8 cellular contexts compared by ENCODE assay signal in the genomic region with DNA sequence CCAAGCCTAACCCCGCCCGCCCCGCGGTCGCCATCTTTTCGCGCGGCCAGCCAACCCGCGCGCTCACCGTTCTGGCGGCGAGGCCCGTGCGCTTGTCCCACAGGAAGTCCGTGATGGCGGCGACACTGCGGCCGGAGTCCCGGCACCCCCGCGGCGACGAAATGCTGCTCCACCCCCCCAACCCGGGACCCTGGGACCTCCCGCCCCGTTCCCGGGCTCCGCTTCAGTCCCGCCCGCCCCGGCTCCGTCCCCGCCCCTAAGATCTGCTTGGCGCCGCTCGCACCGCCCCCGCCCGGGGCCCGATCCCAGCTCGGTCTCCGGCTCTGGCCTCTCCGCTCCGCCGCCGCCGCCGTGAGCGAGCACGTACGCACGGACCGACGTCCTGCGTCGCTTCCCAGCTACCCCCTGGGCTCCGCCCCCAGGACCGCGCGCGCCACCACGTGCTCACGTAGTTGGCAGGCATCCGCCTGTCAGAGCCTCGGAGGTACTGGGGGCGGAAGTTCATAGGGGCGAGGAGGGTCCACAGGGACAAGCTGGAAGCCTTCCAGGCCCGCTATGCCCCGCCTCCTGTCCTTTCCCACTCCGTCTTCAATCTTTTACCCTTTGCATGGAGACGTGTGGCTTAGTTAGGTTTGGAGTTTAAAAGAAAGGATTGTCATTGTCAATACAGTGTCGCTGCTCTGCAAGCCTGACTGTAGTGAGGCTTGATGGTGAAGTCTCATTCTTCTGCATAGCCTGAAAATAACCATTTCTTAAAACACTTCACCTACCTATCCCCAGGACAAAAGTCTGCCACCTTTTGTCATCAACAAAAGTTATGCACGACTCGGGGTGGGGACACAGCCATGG. TPM values are rescaled to one million over a fixed set of nuclear protein-coding genes. Genes with fewer than 3 reads are reported as not detected.
DNase-seq lines count a peak whose midpoint lies in the region; ATAC-seq and TF ChIP-seq lines count a peak whose summit lies in the region.

Gene CLK2, minus strand, starts transcription at position 371 of the 849 bp plus-strand sequence. CDS start 2,527 bp downstream, outside the sequence.

- DNase-seq in AG08395 (ENCODE audit: low spot score) (peak; percentile 97), NCI-H345 treated with DMSO at 0.1 percent for 48 hours (lab: John Stamatoyannopoulos, UW; ENCODE audit: unreplicated experiment) (peak; percentile 99), activated B cell treated with CpG ODN at 0.5 μM for 24 hours (peak; percentile 96), cardiac fibroblast (ENCODE audit: low read depth in 2 of 2) (peak; percentile 94 to 98), immature natural killer cell (peak; percentile 90 to 92 (median 91)), spleen (peak; percentile 100)

- peaks cover 46% of the 10 kb centered on the region for H3K4me1 Mint-ChIP-seq in activated B cell treated with CpG ODN at 0.5 μM for 24 hours
- peaks cover 40 to 57% of the 10 kb centered on the region in 2 donors for H3K4me1 Mint-ChIP-seq in immature natural killer cell

- H3K36me3 ChIP-seq in spleen: peaks cover 10 to 38% (median 29%) of the 10 kb centered on the region in 6 donors

- CTCF ChIA-PET in activated B cell treated with CpG ODN at 0.5 μM for 24 hours (lab: Charles Lee): interaction anchor here (0.7 to 4.3 kb wide), 4 partner anchors 10 to 50 kb away, joined by 3 to 21 read pairs (median 10); partner anchors contain the start of gene FDPS

- peaks cover 0 to 8% (median 0%) of the 10 kb centered on the region in 7 donors for H3K27me3 ChIP-seq in spleen (replicated peaks in 1 of 7)

- 0 to 1% (median 1%) methylated on average over 26 to 77 of the region's 77 CpGs for WGBS in spleen, 5 donors

- H3K36me3 Mint-ChIP-seq in activated B cell treated with CpG ODN at 0.5 μM for 24 hours (ENCODE audit: low read depth) (peaks cover 37% of the 10 kb centered on the region), immature natural killer cell (peaks cover 4 to 13% (median 11%) of the 10 kb centered on the region in 3 donors)

- no peaks in the 10 kb centered on the region for H3K27me3 Mint-ChIP-seq in activated B cell treated with CpG ODN at 0.5 μM for 24 hours
- peaks cover 2 to 7% (median 4%) of the 10 kb centered on the region in 3 donors for H3K27me3 Mint-ChIP-seq in immature natural killer cell (ENCODE audit: low read depth in 3 of 3)

- peaks cover 21 to 59% (median 52%) of the 10 kb centered on the region in 6 donors for H3K4me1 ChIP-seq in spleen

- H3K4me3 Mint-ChIP-seq in activated B cell treated with CpG ODN at 0.5 μM for 24 hours (peak within 1 kb of the TSS; percentile 94), immature natural killer cell (peak within 1 kb of the TSS; percentile 86 to 97 (median 91))

- TF ChIP-seq POLR2A in spleen (IDR thresholded peaks at IDR 0.05): peak in 2 of 3 donors; percentile 38 to 73

- no peaks in the 10 kb centered on the region for H3K9me3 ChIP-seq in spleen

- H3K27ac Mint-ChIP-seq in activated B cell treated with CpG ODN at 0.5 μM for 24 hours: peak within 1 kb of the TSS; percentile 91
- peak within 1 kb of the TSS; percentile 89 to 99 (median 92) for H3K27ac Mint-ChIP-seq in immature natural killer cell

- H3K4me3 ChIP-seq in cardiac fibroblast (replicated peaks in 1 of 2; ENCODE audit: low read depth in 2 of 2, low read length in 2 of 2): peak within 1 kb of the TSS; percentile 73 to 88
- H3K4me3 ChIP-seq in spleen: peak within 1 kb of the TSS; percentile 62 to 81 (median 68)

- H3K9me3 Mint-ChIP-seq in activated B cell treated with CpG ODN at 0.5 μM for 24 hours: no peaks in the 10 kb centered on the region
- H3K9me3 Mint-ChIP-seq in immature natural killer cell: no peaks in the 10 kb centered on the region

- POLR2A ChIA-PET in activated B cell treated with CpG ODN at 0.5 μM for 24 hours (lab: Charles Lee): interaction anchor here (0.6 to 2.4 kb wide), 33 partner anchors 11 to 634 kb away, joined by 3 to 52 read pairs (median 5); partner anchors contain the start of genes CKS1B, ENTREP3, FDPS and MTX1

- intact Hi-C loops in activated B cell treated with CpG ODN at 0.5 μM for 24 hours (cut with micrococcal nuclease) (loop anchor here (1.0 to 10.0 kb wide), 6 partner anchors 11 to 291 kb away; partner anchors contain the start of genes ASH1L, ENTREP3, FDPS and SCAMP3), spleen (cut with DNase I; ENCODE audit: low total_unique reads) (loop anchor here (10.0 kb wide), 1 partner anchor 51 kb away; the partner anchor contains the start of gene RUSC1)

- no peak for TF ChIP-seq CTCF in activated B cell treated with CpG ODN at 0.5 μM for 24 hours (IDR thresholded peaks at IDR 0.05)
- no peak for TF ChIP-seq CTCF in cardiac fibroblast (IDR thresholded peaks at IDR 0.05; ENCODE audit: low read depth, low read length)
- TF ChIP-seq CTCF in spleen (IDR thresholded peaks at IDR 0.05 in 8 of 11, conservative IDR thresholded peaks at IDR 0.05 in 3 of 11): peak in 2 of 11 experiments; percentile 10 to 38

- H3K27ac ChIP-seq in spleen: peak within 1 kb of the TSS; percentile 89 to 98 (median 96)

- peak; percentile 75 for ATAC-seq in GM19023 (IDR thresholded peaks at IDR 0.05; ENCODE audit: unreplicated experiment)
- ATAC-seq in HG03280 (IDR thresholded peaks at IDR 0.05; ENCODE audit: unreplicated experiment): peak; percentile 83
- peak; percentile 79 for ATAC-seq in activated B cell treated with CpG ODN at 0.5 μM for 24 hours (ENCODE audit: low read depth)

RNA-seq across cellular contexts. Expression of gene CLK2, which starts in this region (rescaled TPM):
- total RNA-seq in activated B cell treated with CpG ODN at 0.5 μM for 24 hours (109 and 112 TPM in 2 replicates), spleen (10 to 100 TPM; 61.0 to 89.9 (median 71.8) TPM)
- polyA plus RNA-seq in immature natural killer cell (10 to 100 TPM in 1 of 3 donors, 1 to 10 TPM in 2; 5.8 to 15.6 (median 6.2) TPM), spleen (10 to 100 TPM; 38.6 to 82.0 (median 77.4) TPM)

Comparison
In these comparisons a context has a peak if more than half of its experiments do, and no peak if none do; other contexts are left out.
1. Peak in every context shown above with its lines: DNase-seq, ATAC-seq, H3K4me3 ChIP-seq and H3K27ac ChIP-seq.